10 cellular contexts compared by ENCODE assay signal in the genomic region with DNA sequence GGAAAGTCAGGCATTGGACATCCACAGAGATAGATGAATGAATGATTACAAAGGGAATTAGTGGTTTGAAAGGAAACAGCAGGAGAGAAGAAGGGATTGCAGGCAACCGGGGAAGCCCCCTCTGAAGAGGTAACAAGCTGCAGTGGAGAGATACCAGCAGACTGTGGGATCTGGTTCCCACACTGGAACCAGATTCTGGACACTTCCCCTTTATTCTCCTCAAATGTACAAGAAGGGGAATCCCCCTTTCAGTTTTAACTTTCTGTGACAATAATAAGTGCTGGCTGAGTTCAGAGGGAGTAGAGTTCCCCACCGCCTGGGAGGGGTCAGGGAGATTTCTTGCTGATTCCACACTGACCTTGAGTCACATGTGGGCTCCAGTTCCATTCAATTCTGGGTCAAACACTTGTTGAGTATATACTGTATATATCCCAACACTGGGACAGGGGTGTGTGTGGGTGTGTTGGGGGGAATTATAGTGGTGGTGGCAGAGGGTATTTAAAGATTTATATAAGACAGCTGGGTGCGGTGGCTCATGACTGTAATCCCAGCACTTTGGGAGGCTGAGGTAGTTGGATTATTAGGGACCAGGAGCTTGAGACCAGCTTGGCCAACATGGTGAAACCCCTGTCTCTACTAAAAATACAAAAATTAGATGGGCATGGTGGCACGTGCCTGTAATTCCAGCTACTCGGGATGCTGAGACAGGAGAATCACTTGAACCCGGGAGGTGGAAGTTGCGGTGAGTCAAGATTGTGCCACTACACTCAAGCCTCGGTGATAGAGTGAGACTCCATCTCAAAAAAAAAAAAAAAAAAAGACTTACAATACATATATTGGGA. TPM values are rescaled to one million over a fixed set of nuclear protein-coding genes. Genes with fewer than 3 reads are reported as not detected.
A peak's percentile ranks its signal among the peaks of the same experiment; 100 is the strongest.
DNase-seq lines count a peak whose midpoint lies in the region; ATAC-seq and TF ChIP-seq lines count a peak whose summit lies in the region.
"Had no signal": no experiment of that assay in that cellular context is flagged by ENCODE, and none has a peak within 500 bp of the region (broad histone marks: within the 10 kb centered on the region; RNA-seq: fewer than 3 reads in every experiment).

No MANE protein-coding gene starts in this region.

- H3K27me3 ChIP-seq in upper lobe of right lung: no peaks in the 10 kb centered on the region
- H3K27me3 ChIP-seq: body of pancreas had no signal

- ATAC-seq in upper lobe of right lung: peak; percentile 30
- ATAC-seq: body of pancreas had no signal

- H3K36me3 ChIP-seq in upper lobe of right lung: no peaks in the 10 kb centered on the region

- no peaks in the 10 kb centered on the region for H3K9me3 ChIP-seq in upper lobe of right lung
- H3K9me3 ChIP-seq: body of pancreas had no signal

- H3K4me1 Mint-ChIP-seq in activated naive CD4-positive, alpha-beta T cell treated with anti-CD3 and anti-CD28 coated beads, Interleukin-2, amount 50 U/mL, for 24 hours: peaks cover 82% of the 10 kb centered on the region

- peak overlapping the region; percentile 87 for H3K27ac ChIP-seq in upper lobe of right lung

- TF ChIP-seq CTCF in upper lobe of right lung (IDR thresholded peaks at IDR 0.05): no peak

- intact Hi-C loops in upper lobe of right lung (cut with DNase I): no loop called here

- H3K4me3 Mint-ChIP-seq in activated naive CD4-positive, alpha-beta T cell treated with anti-CD3 and anti-CD28 coated beads, Interleukin-2, amount 50 U/mL, for 24 hours: peak overlapping the region; percentile 30

- H3K9me3 Mint-ChIP-seq in activated naive CD4-positive, alpha-beta T cell treated with anti-CD3 and anti-CD28 coated beads, Interleukin-2, amount 50 U/mL, for 24 hours: no peaks in the 10 kb centered on the region

- H3K4me3 ChIP-seq in upper lobe of right lung: no peak overlapping the region
- H3K4me3 ChIP-seq: body of pancreas had no signal

- DNase-seq in activated naive CD4-positive, alpha-beta T cell (lab: John Stamatoyannopoulos, UW): no peak
- DNase-seq in UCSD-AML1 (lab: John Stamatoyannopoulos, UW; ENCODE audit: unreplicated experiment) (peak; percentile 64), iris pigment epithelial cell (ENCODE audit: low read depth) (peak; percentile 43), upper lobe of right lung (no peak), GM03348 (ENCODE audit: low spot score) (no peak), cerebellar cortex (ENCODE audit: low spot score) (no peak)
- no peak for DNase-seq in activated T-cell treated with anti-CD3 and anti-CD28 coated beads, Interleukin-2, amount 50 U/mL, for 48 hours
- DNase-seq: EL had no signal

- peaks cover 83% of the 10 kb centered on the region for H3K4me1 ChIP-seq in upper lobe of right lung

- H3K36me3 Mint-ChIP-seq in activated naive CD4-positive, alpha-beta T cell treated with anti-CD3 and anti-CD28 coated beads, Interleukin-2, amount 50 U/mL, for 24 hours: no peaks in the 10 kb centered on the region

- no peaks in the 10 kb centered on the region for H3K27me3 Mint-ChIP-seq in activated naive CD4-positive, alpha-beta T cell treated with anti-CD3 and anti-CD28 coated beads, Interleukin-2, amount 50 U/mL, for 24 hours

- peak overlapping the region; percentile 91 for H3K27ac Mint-ChIP-seq in activated naive CD4-positive, alpha-beta T cell treated with anti-CD3 and anti-CD28 coated beads, Interleukin-2, amount 50 U/mL, for 24 hours

RNA-seq across cellular contexts. Expression of gene DDIT4, which starts 16.5 kb away (rescaled TPM):
- 200 TPM for total RNA-seq in upper lobe of right lung

RNA-seq across cellular contexts. Expression of gene ASCC1, which starts 41.2 kb away (rescaled TPM):
- 27.4 TPM for total RNA-seq in upper lobe of right lung

RNA-seq across cellular contexts. Expression of gene ANAPC16, which starts 41.5 kb away (rescaled TPM):
- total RNA-seq in upper lobe of right lung: 118 TPM

Comparison
In these comparisons a context has a peak if more than half of its experiments do, and no peak if none do; other contexts are left out.
1. DNase-seq: peak in UCSD-AML1 (single experiment) and iris pigment epithelial cell (single experiment); none in activated naive CD4-positive, alpha-beta T cell (0 of 4), upper lobe of right lung (single experiment), GM03348 (single experiment), cerebellar cortex (single experiment) and activated T-cell treated with anti-CD3 and anti-CD28 coated beads, Interleukin-2, amount 50 U/mL, for 48 hours (0 of 2).